Comparison of ENCODE assay signal across 13 cellular contexts in genomic region chr9:36074055-36074454, GRCh38. TPM values are rescaled to one million over a fixed set of nuclear protein-coding genes. Genes with fewer than 3 reads are reported as not detected.
A peak's percentile ranks its signal among the peaks of the same experiment; 100 is the strongest.
DNase-seq lines count a peak whose midpoint lies in the region; ATAC-seq and TF ChIP-seq lines count a peak whose summit lies in the region.
"Had no signal": no experiment of that assay in that cellular context is flagged by ENCODE, and none has a peak within 500 bp of the region (broad histone marks: within the 10 kb centered on the region; RNA-seq: fewer than 3 reads in every experiment).

No MANE protein-coding gene starts in this region.

- H2BK120ac ChIP-seq in mesenchymal stem cell (ENCODE audit: low read depth, low read length) = no peak overlapping the region

- H3K27ac Mint-ChIP-seq in brain = peak overlapping the region in 4 of 5 experiments; percentile 35 to 94 (median 47)
- no peak overlapping the region for H3K27ac Mint-ChIP-seq in activated T-cell treated with anti-CD3 and anti-CD28 coated beads, Interleukin-2, amount 50 U/mL, for 72 hours
- H3K27ac Mint-ChIP-seq: B cell had no signal

- no peaks in the 10 kb centered on the region for H3K27me3 Mint-ChIP-seq in brain
- H3K27me3 Mint-ChIP-seq in activated T-cell treated with anti-CD3 and anti-CD28 coated beads, Interleukin-2, amount 50 U/mL, for 72 hours (ENCODE audit: low read depth) = no peaks in the 10 kb centered on the region
- H3K27me3 Mint-ChIP-seq: B cell had no signal

- DNase-seq in SK-N-SH (no peak), mesenchymal stem cell (no peak), cerebellar cortex (ENCODE audit: low spot score) (no peak)
- no peak for DNase-seq in activated T-cell treated with anti-CD3 and anti-CD28 coated beads, Interleukin-2, amount 50 U/mL, for 72 hours
- DNase-seq: DND-41, Peyer's patch had no signal

- POLR2A ChIA-PET in SK-N-SH (lab: Yijun Ruan, JAX) = interaction anchor here (1.1 kb wide), 1 partner anchor 90 kb away, joined by 3 read pairs; no protein-coding TSS in a partner anchor

- H2AK5ac ChIP-seq in mesenchymal stem cell (ENCODE audit: low read length, severe bottlenecking) = no peak overlapping the region

- peak overlapping the region; percentile 53 to 85; a peak in 3 of 4 replicates for H3K27ac ChIP-seq in SK-N-SH (ENCODE audit: low read depth in 2 of 2, low read length in 1 of 2)
- H3K27ac ChIP-seq in mesenchymal stem cell (ENCODE audit: low read length, poor library complexity, severe bottlenecking) = peak overlapping the region; percentile 48
- H3K27ac ChIP-seq in stomach smooth muscle (ENCODE audit: low read length) = peak overlapping the region; percentile 26
- H3K27ac ChIP-seq: 22Rv1 had no signal

- CTCF ChIA-PET in SK-N-SH (lab: Yijun Ruan, JAX) = interaction anchor here (0.6 to 2.8 kb wide), 6 partner anchors 12 to 129 kb away, joined by 3 to 14 read pairs (median 4); no protein-coding TSS in a partner anchor

- H3K4ac ChIP-seq in mesenchymal stem cell (ENCODE audit: low read depth in 1 of 2, low read length in 2 of 2) = no peak overlapping the region

- WGBS in SK-N-SH (ENCODE audit: low lambda C conversion rate) = 93% methylated on average over 1 of the region's 1 CpG
- 90% methylated on average over 1 of the region's 1 CpG for WGBS in mesenchymal stem cell

- H3K4me2 ChIP-seq in SK-N-SH (no peak overlapping the region), mesenchymal stem cell (ENCODE audit: low read length, poor library complexity, severe bottlenecking) (no peak overlapping the region)

- H3K9ac ChIP-seq in SK-N-SH = no peak overlapping the region
- peak overlapping the region; percentile 70 for H3K9ac ChIP-seq in mesenchymal stem cell (ENCODE audit: low read length)
- H3K9ac ChIP-seq in stomach smooth muscle (ENCODE audit: low read length in 2 of 2) = no peak overlapping the region

- H2AFZ ChIP-seq in SK-N-SH (ENCODE audit: low read depth) = no peak overlapping the region
- H2AFZ ChIP-seq in mesenchymal stem cell (ENCODE audit: low read depth, low read length) = no peak overlapping the region

- H3K14ac ChIP-seq in mesenchymal stem cell (ENCODE audit: low read length in 2 of 2) = no peak overlapping the region

- H3K36me3 ChIP-seq in SK-N-SH (replicated peaks in 1 of 2; ENCODE audit: control insufficient read depth in 1 of 2, insufficient read depth in 2 of 2, low read length in 1 of 2) = peaks cover 39 to 67% of the 10 kb centered on the region in 2 experiments
- H3K36me3 ChIP-seq in mesenchymal stem cell (ENCODE audit: control insufficient read depth in 1 of 2, insufficient read depth in 2 of 2, low read depth in 1 of 2, low read length in 2 of 2) = peaks cover 0 to 80% of the 10 kb centered on the region in 2 experiments
- H3K36me3 ChIP-seq in stomach smooth muscle (ENCODE audit: control insufficient read depth in 2 of 2, insufficient read depth in 2 of 2, low read length in 2 of 2) = no peaks in the 10 kb centered on the region
- H3K36me3 ChIP-seq: HAP-1, Peyer's patch had no signal

- H3K9me2 ChIP-seq in SK-N-SH = no peaks in the 10 kb centered on the region

- no peaks in the 10 kb centered on the region for H4K20me1 ChIP-seq in SK-N-SH (ENCODE audit: insufficient read depth)

- H3K4me3 ChIP-seq in SK-N-SH (ENCODE audit: low read depth in 2 of 2, low read length in 1 of 2) (no peak overlapping the region), mesenchymal stem cell (ENCODE audit: insufficient read depth in 1 of 2, low read depth in 1 of 2, low read length in 2 of 2) (no peak overlapping the region), stomach smooth muscle (ENCODE audit: low read length in 2 of 2) (no peak overlapping the region)
- H3K4me3 ChIP-seq: HAP-1, Peyer's patch had no signal

- no peak for ATAC-seq in SK-N-SH treated with all-trans-retinoic acid at 6 μM for 48 hours
- ATAC-seq in activated T-cell treated with anti-CD3 and anti-CD28 coated beads, Interleukin-2, amount 50 U/mL, for 72 hours (replicated peaks in 1 of 2) = no peak
- ATAC-seq in GM21723 (IDR thresholded peaks at IDR 0.05; ENCODE audit: unreplicated experiment) = no peak

- H3K18ac ChIP-seq in mesenchymal stem cell (ENCODE audit: low read depth in 1 of 2, low read length in 2 of 2) = no peak overlapping the region

- no peaks in the 10 kb centered on the region for H3K9me3 Mint-ChIP-seq in brain
- H3K9me3 Mint-ChIP-seq in activated T-cell treated with anti-CD3 and anti-CD28 coated beads, Interleukin-2, amount 50 U/mL, for 72 hours = no peaks in the 10 kb centered on the region

- no peak overlapping the region for H4K91ac ChIP-seq in mesenchymal stem cell (ENCODE audit: low read length)

- H3F3A ChIP-seq in SK-N-SH (replicated peaks; ENCODE audit: insufficient read depth) = peaks cover 13% of the 10 kb centered on the region

- TF ChIP-seq CTCF in SK-N-SH (IDR thresholded peaks at IDR 0.05) (no peak), brain (conservative IDR thresholded peaks at IDR 0.05) (no peak)

- H3K23ac ChIP-seq in mesenchymal stem cell (ENCODE audit: low read length in 2 of 2) = no peak overlapping the region

- H3K79me2 ChIP-seq in SK-N-SH (ENCODE audit: insufficient read depth) = peaks cover 5% of the 10 kb centered on the region; the same call in 1 of the 2 replicates

- peaks cover 30% of the 10 kb centered on the region for H3K4me1 Mint-ChIP-seq in brain
- H3K4me1 Mint-ChIP-seq in activated T-cell treated with anti-CD3 and anti-CD28 coated beads, Interleukin-2, amount 50 U/mL, for 72 hours (ENCODE audit: low read depth) = no peaks in the 10 kb centered on the region

- peaks cover 7% of the 10 kb centered on the region for H3K79me1 ChIP-seq in mesenchymal stem cell (replicated peaks; ENCODE audit: low read length, poor library complexity, severe bottlenecking)

- H4K8ac ChIP-seq in mesenchymal stem cell (ENCODE audit: low read length) = no peak overlapping the region

- H2BK5ac ChIP-seq in mesenchymal stem cell (ENCODE audit: low read depth, low read length, poor library complexity, severe bottlenecking) = no peak overlapping the region

- H3K27me3 ChIP-seq in SK-N-SH (ENCODE audit: insufficient read depth) (no peaks in the 10 kb centered on the region), mesenchymal stem cell (ENCODE audit: control insufficient read depth in 1 of 2, insufficient read depth in 1 of 2, low read length in 2 of 2) (no peaks in the 10 kb centered on the region), stomach smooth muscle (ENCODE audit: control insufficient read depth in 1 of 2, insufficient read depth in 2 of 2, low read length in 2 of 2) (no peaks in the 10 kb centered on the region)
- H3K27me3 ChIP-seq: Peyer's patch had no signal

- TF ChIP-seq EP300 in SK-N-SH (IDR thresholded peaks at IDR 0.05; ENCODE audit: borderline replicate concordance in 1 of 2, low read depth in 1 of 2, low read length in 1 of 2) = no peak

- no peak overlapping the region for H2BK12ac ChIP-seq in mesenchymal stem cell (ENCODE audit: low read length in 2 of 2)

- H3K4me1 ChIP-seq in SK-N-SH (ENCODE audit: control insufficient read depth in 1 of 2, insufficient read depth in 2 of 2, low read depth in 1 of 2, low read length in 1 of 2) (peaks cover 12 to 21% of the 10 kb centered on the region in 2 experiments), mesenchymal stem cell (ENCODE audit: control insufficient read depth, insufficient read depth, low read depth, low read length) (peaks cover 5% of the 10 kb centered on the region), stomach smooth muscle (ENCODE audit: control insufficient read depth, insufficient read depth, low read length) (peaks cover 8% of the 10 kb centered on the region)
- H3K4me1 ChIP-seq: HAP-1 had no signal

- no peak for TF ChIP-seq RAD21 in SK-N-SH (IDR thresholded peaks at IDR 0.05; ENCODE audit: low read length)

- peaks cover 7% of the 10 kb centered on the region for H3K36me3 Mint-ChIP-seq in brain
- peaks cover 0 to 2% of the 10 kb centered on the region in 2 donors for H3K36me3 Mint-ChIP-seq in activated T-cell treated with anti-CD3 and anti-CD28 coated beads, Interleukin-2, amount 50 U/mL, for 72 hours (ENCODE audit: insufficient read depth in 2 of 2)

- no peak overlapping the region for H3K4me3 Mint-ChIP-seq in brain
- no peak overlapping the region for H3K4me3 Mint-ChIP-seq in activated T-cell treated with anti-CD3 and anti-CD28 coated beads, Interleukin-2, amount 50 U/mL, for 72 hours
- H3K4me3 Mint-ChIP-seq: B cell had no signal

- H2BK15ac ChIP-seq in mesenchymal stem cell (ENCODE audit: low read depth, poor library complexity, severe bottlenecking) = no peak overlapping the region

- H3K9me3 ChIP-seq in SK-N-SH (no peaks in the 10 kb centered on the region), mesenchymal stem cell (ENCODE audit: control insufficient read depth, low read length) (no peaks in the 10 kb centered on the region), stomach smooth muscle (ENCODE audit: control insufficient read depth in 2 of 2, low read length in 2 of 2) (no peaks in the 10 kb centered on the region)
- H3K9me3 ChIP-seq: HAP-1, Peyer's patch had no signal

TF ChIP-seq in SK-N-SH, 30 proteins besides CTCF, POLR2A, EP300 and RAD21 (continues in another document):
- no peak for TF ChIP-seq USF1 (IDR thresholded peaks at IDR 0.05; ENCODE audit: borderline replicate concordance, low read depth)
- TF ChIP-seq NRF1 (IDR thresholded peaks at IDR 0.05; ENCODE audit: low read depth, low read length) = no peak
- no peak for TF ChIP-seq CHD2 (IDR thresholded peaks at IDR 0.05; ENCODE audit: low read length, partially characterized antibody)

TF ChIP-seq in SK-N-SH treated with all-trans-retinoic acid at 6 μM for 48 hours, 23 proteins besides CTCF, POLR2A, EP300 and RAD21 (continues in another document):
- TF ChIP-seq ZNF8 (CRISPR knock-in tag; IDR thresholded peaks at IDR 0.05) (no peak), RARB (CRISPR knock-in tag; IDR thresholded peaks at IDR 0.05) (no peak), ZC3H10 (CRISPR knock-in tag; IDR thresholded peaks at IDR 0.05) (no peak), OSR1 (CRISPR knock-in tag; IDR thresholded peaks at IDR 0.05) (no peak), GLIS3 (CRISPR knock-in tag; IDR thresholded peaks at IDR 0.05) (no peak), ESRRG (CRISPR knock-in tag; IDR thresholded peaks at IDR 0.05) (no peak), TOX (CRISPR knock-in tag; IDR thresholded peaks at IDR 0.05; ENCODE audit: borderline replicate concordance) (no peak)

RNA-seq across cellular contexts. Expression of gene RECK, which starts 37.3 kb away (rescaled TPM):
- polyA plus RNA-seq in SK-N-SH (2012; rRNA removed) (22.8 and 27.3 TPM in 2 replicates), brain (ENCODE audit: insufficient read depth, low read depth, low replicate concordance) (2.5 TPM)
- 26.6 and 29.4 TPM in 2 replicates for polyA plus RNA-seq in SK-N-SH (2012; cell fraction: cytosol; rRNA removed)
- polyA plus RNA-seq in SK-N-SH (2012; cell fraction: nucleus; rRNA removed) = 22.2 and 34.2 TPM in 2 replicates
- 21.6 TPM for polyA plus RNA-seq in mesenchymal stem cell (2013, experiment 1 of 2)
- 22.2 TPM for polyA plus RNA-seq in mesenchymal stem cell (2013, experiment 2 of 2)
- 1 to 10 TPM; 6.3 to 6.8 TPM for total RNA-seq in activated T-cell treated with anti-CD3 and anti-CD28 coated beads, Interleukin-2, amount 50 U/mL, for 72 hours
